16 cellular contexts compared by ENCODE assay signal in genomic region chr14:24437736-24438067, GRCh38. TPM values are rescaled to one million over a fixed set of nuclear protein-coding genes. Genes with fewer than 3 reads are reported as not detected.
DNase-seq lines count a peak whose midpoint lies in the region; ATAC-seq and TF ChIP-seq lines count a peak whose summit lies in the region.
"Had no signal": no experiment of that assay in that cellular context is flagged by ENCODE, and none has a peak within 500 bp of the region (broad histone marks: within the 10 kb centered on the region; RNA-seq: fewer than 3 reads in every experiment).

No MANE protein-coding gene starts in this region.

- no peak overlapping the region for H3K4me3 ChIP-seq in WERI-Rb-1 (ENCODE audit: low read depth, low read length)
- H3K4me3 ChIP-seq in esophagus muscularis mucosa, result no peak overlapping the region
- H3K4me3 ChIP-seq in subcutaneous abdominal adipose tissue (ENCODE audit: low read depth in 1 of 5, low read length in 5 of 5), result peak overlapping the region in 1 of 5 donors; percentile 11

- H3K4me1 Mint-ChIP-seq in activated naive CD4-positive, alpha-beta T cell treated with anti-CD3 and anti-CD28 coated beads for 36 hours (ENCODE audit: low read depth), result peaks cover 53% of the 10 kb centered on the region
- peaks cover 10% of the 10 kb centered on the region for H3K4me1 Mint-ChIP-seq in WTC11

- 57% methylated on average over 2 of the region's 2 CpGs for WGBS in esophagus muscularis mucosa

- peak overlapping the region; percentile 75 for H3K27ac Mint-ChIP-seq in activated naive CD4-positive, alpha-beta T cell treated with anti-CD3 and anti-CD28 coated beads for 36 hours
- H3K27ac Mint-ChIP-seq in WTC11, result no peak overlapping the region
- H3K27ac Mint-ChIP-seq: nephron had no signal

- no peak for TF ChIP-seq CTCF in WERI-Rb-1 (IDR thresholded peaks at IDR 0.05; ENCODE audit: low read depth, low read length)
- TF ChIP-seq CTCF in esophagus muscularis mucosa (IDR thresholded peaks at IDR 0.05), result no peak
- TF ChIP-seq CTCF in WTC11 (IDR thresholded peaks at IDR 0.05), result no peak

- CTCF ChIA-PET in activated naive CD4-positive, alpha-beta T cell treated with anti-CD3 and anti-CD28 coated beads for 36 hours (lab: Charles Lee), result interaction anchor here (0.9 to 18.0 kb wide), 11 partner anchors 13 to 221 kb away, joined by 3 to 617 read pairs (median 6); partner anchors contain the start of genes ADCY4, CIDEB, MDP1 and RIPK3
- CTCF ChIA-PET in WTC11 (lab: Charles Lee), result interaction anchor here (1.4 to 4.2 kb wide), 14 partner anchors 13 to 138 kb away, joined by 4 to 83 read pairs (median 9); partner anchors contain the start of genes ADCY4, DHRS1, LTB4R2 and NOP9

- POLR2A ChIA-PET in WTC11 (lab: Charles Lee), result interaction anchor here (1.1 to 2.1 kb wide), 3 partner anchors 39 to 106 kb away, joined by 3 to 7 read pairs (median 7); partner anchors contain the start of gene NYNRIN

- no peak for TF ChIP-seq EP300 in esophagus muscularis mucosa (IDR thresholded peaks at IDR 0.05)

- H3K9me3 ChIP-seq in WERI-Rb-1 (ENCODE audit: severe bottlenecking), result no peaks in the 10 kb centered on the region
- no peaks in the 10 kb centered on the region for H3K9me3 ChIP-seq in esophagus muscularis mucosa
- H3K9me3 ChIP-seq in subcutaneous abdominal adipose tissue (ENCODE audit: control insufficient read depth in 5 of 5, low read length in 5 of 5), result no peaks in the 10 kb centered on the region

- H3K9ac ChIP-seq in subcutaneous abdominal adipose tissue (ENCODE audit: low read length in 5 of 5), result peak overlapping the region in 3 of 5 donors; percentile 45 to 53 (median 51)

- H3K27ac ChIP-seq in WERI-Rb-1 (peak overlapping the region; percentile 72), esophagus muscularis mucosa (replicated peaks in 1 of 4) (peak overlapping the region; percentile 44 to 77 (median 66)), subcutaneous abdominal adipose tissue (ENCODE audit: low read depth, low read length) (peak overlapping the region; percentile 99)
- H3K27ac ChIP-seq: HL-60 had no signal

- no peak for DNase-seq in activated naive CD4-positive, alpha-beta T cell treated with anti-CD3 and anti-CD28 coated beads for 36 hours
- DNase-seq in activated naive CD4-positive, alpha-beta T cell (lab: John Stamatoyannopoulos, UW), result no peak
- DNase-seq in WERI-Rb-1, result no peak
- DNase-seq in esophagus muscularis mucosa (ENCODE audit: extremely low spot score), result no peak
- no peak for DNase-seq in NCI-H1092 (lab: John Stamatoyannopoulos, UW)
- no peak for DNase-seq in WTC11 (ENCODE audit: low spot score)
- no peak for DNase-seq in posterior vena cava (ENCODE audit: low spot score)
- DNase-seq: aorta, DMS79 treated with DMSO at 0.1 percent for 48 hours, NCI-H2171, OCI-M1, T1000 had no signal

- TF ChIP-seq POLR2A in esophagus muscularis mucosa (IDR thresholded peaks at IDR 0.05; ENCODE audit: low read depth), result no peak

- H3K27me3 ChIP-seq in WERI-Rb-1 (ENCODE audit: insufficient read depth, low read depth, severe bottlenecking) (no peaks in the 10 kb centered on the region), esophagus muscularis mucosa (no peaks in the 10 kb centered on the region), subcutaneous abdominal adipose tissue (ENCODE audit: control insufficient read depth in 5 of 5, insufficient read depth in 4 of 5, low read length in 5 of 5) (no peaks in the 10 kb centered on the region)

- no peaks in the 10 kb centered on the region for H3K9me3 Mint-ChIP-seq in activated naive CD4-positive, alpha-beta T cell treated with anti-CD3 and anti-CD28 coated beads for 36 hours
- no peaks in the 10 kb centered on the region for H3K9me3 Mint-ChIP-seq in WTC11
- H3K9me3 Mint-ChIP-seq: nephron had no signal

- H3K36me3 ChIP-seq in WERI-Rb-1 (peaks cover 49% of the 10 kb centered on the region), esophagus muscularis mucosa (peaks cover 36 to 83% (median 66%) of the 10 kb centered on the region in 4 donors), subcutaneous abdominal adipose tissue (ENCODE audit: control insufficient read depth in 5 of 5, insufficient read depth in 5 of 5, low read length in 5 of 5) (peaks cover 21 to 73% (median 64%) of the 10 kb centered on the region in 5 donors)

- no peak for ATAC-seq in WTC11

- intact Hi-C loops in activated naive CD4-positive, alpha-beta T cell treated with anti-CD3 and anti-CD28 coated beads for 36 hours (cut with micrococcal nuclease), result no loop called here
- intact Hi-C loops in esophagus muscularis mucosa (cut with DNase I) (loop anchor here (2.0 to 10.0 kb wide), 3 partner anchors 105 to 293 kb away; partner anchors contain the start of genes EMC9, LTB4R, LTB4R2 and PSME2), posterior vena cava (cut with DNase I) (loop anchor here (2.0 to 5.0 kb wide), 4 partner anchors 70 to 107 kb away; partner anchors contain the start of gene NFATC4 (in 1 of the 2))

- no peak overlapping the region for H3K4me3 Mint-ChIP-seq in activated naive CD4-positive, alpha-beta T cell treated with anti-CD3 and anti-CD28 coated beads for 36 hours
- no peak overlapping the region for H3K4me3 Mint-ChIP-seq in WTC11

- H3K4me1 ChIP-seq in esophagus muscularis mucosa (peaks cover 54 to 69% (median 60%) of the 10 kb centered on the region in 4 donors), subcutaneous abdominal adipose tissue (ENCODE audit: control insufficient read depth in 5 of 5, insufficient read depth in 5 of 5, low read length in 5 of 5) (peaks cover 9 to 76% (median 59%) of the 10 kb centered on the region in 5 donors)

- peaks cover 46% of the 10 kb centered on the region for H3K36me3 Mint-ChIP-seq in activated naive CD4-positive, alpha-beta T cell treated with anti-CD3 and anti-CD28 coated beads for 36 hours (ENCODE audit: low read depth)
- H3K36me3 Mint-ChIP-seq in WTC11, result peaks cover 35% of the 10 kb centered on the region

- H3K27me3 Mint-ChIP-seq in activated naive CD4-positive, alpha-beta T cell treated with anti-CD3 and anti-CD28 coated beads for 36 hours (ENCODE audit: low read depth), result no peaks in the 10 kb centered on the region
- H3K27me3 Mint-ChIP-seq in WTC11 (ENCODE audit: low read depth), result no peaks in the 10 kb centered on the region

TF ChIP-seq in WTC11, 78 proteins besides CTCF, POLR2A, EP300 and RAD21 (continues in another document):
- no peak for TF ChIP-seq FOXJ3 (CRISPR knock-in tag; IDR thresholded peaks at IDR 0.05; ENCODE audit: borderline replicate concordance)
- no peak for TF ChIP-seq HMGXB4 (CRISPR knock-in tag; IDR thresholded peaks at IDR 0.05)
- TF ChIP-seq MYBL2 (CRISPR knock-in tag; IDR thresholded peaks at IDR 0.05), result no peak
- TF ChIP-seq KAT7 (CRISPR knock-in tag; IDR thresholded peaks at IDR 0.05; ENCODE audit: borderline replicate concordance), result no peak
- TF ChIP-seq ZNF281 (CRISPR knock-in tag; IDR thresholded peaks at IDR 0.05), result no peak
- TF ChIP-seq HMGA2 (CRISPR knock-in tag; IDR thresholded peaks at IDR 0.05), result no peak

RNA-seq across cellular contexts. Expression of gene SDR39U1, which starts 4.9 kb away (rescaled TPM):
- 10 to 100 TPM; 70.5 to 72.4 TPM for total RNA-seq in activated naive CD4-positive, alpha-beta T cell treated with anti-CD3 and anti-CD28 coated beads for 36 hours
- total RNA-seq in esophagus muscularis mucosa (10 to 100 TPM; 23.9 to 48.6 (median 33.5) TPM), WTC11 (2021) (55.0 to 59.2 TPM (median 56.7 TPM) in 3 replicates), posterior vena cava (10 to 100 TPM; 31.6 to 36.4 TPM)

RNA-seq across cellular contexts. Expression of gene KHNYN, which starts 7.9 kb away (rescaled TPM):
- 10 to 100 TPM; 59.8 to 62.5 TPM for total RNA-seq in activated naive CD4-positive, alpha-beta T cell treated with anti-CD3 and anti-CD28 coated beads for 36 hours
- total RNA-seq in esophagus muscularis mucosa (10 to 100 TPM; 46.5 to 75.8 (median 58.4) TPM), WTC11 (2021) (33.2 to 34.2 TPM (median 33.3 TPM) in 3 replicates), posterior vena cava (10 to 100 TPM; 41.4 to 41.8 TPM)

RNA-seq across cellular contexts. Expression of gene CBLN3, which starts 8.2 kb away (rescaled TPM):
- 1 to 10 TPM; 7.7 to 8.6 TPM for total RNA-seq in activated naive CD4-positive, alpha-beta T cell treated with anti-CD3 and anti-CD28 coated beads for 36 hours
- total RNA-seq in esophagus muscularis mucosa, result 1 to 10 TPM; 1.2 to 2.2 (median 1.9) TPM
- total RNA-seq in WTC11 (2021), result 0.94 to 2.1 TPM (median 1.5 TPM) in 3 replicates
- total RNA-seq in posterior vena cava, result 1 to 10 TPM; 3.5 to 4.2 TPM

RNA-seq across cellular contexts. Expression of gene NYNRIN, which starts 38.9 kb away (rescaled TPM):
- under 1 TPM in 1 of 2 experiments, not detected in 1; 0.02 TPM for total RNA-seq in activated naive CD4-positive, alpha-beta T cell treated with anti-CD3 and anti-CD28 coated beads for 36 hours
- 10 to 100 TPM in 3 of 4 donors, 1 to 10 TPM in 1; 8.0 to 21.2 (median 13.4) TPM for total RNA-seq in esophagus muscularis mucosa
- 16.6 to 18.3 TPM (median 17.9 TPM) in 3 replicates for total RNA-seq in WTC11 (2021)
- 10 to 100 TPM; 13.1 to 15.1 TPM for total RNA-seq in posterior vena cava
- total RNA-seq: M059J had no signal
